8 cellular contexts compared by ENCODE assay signal in the genomic region with DNA sequence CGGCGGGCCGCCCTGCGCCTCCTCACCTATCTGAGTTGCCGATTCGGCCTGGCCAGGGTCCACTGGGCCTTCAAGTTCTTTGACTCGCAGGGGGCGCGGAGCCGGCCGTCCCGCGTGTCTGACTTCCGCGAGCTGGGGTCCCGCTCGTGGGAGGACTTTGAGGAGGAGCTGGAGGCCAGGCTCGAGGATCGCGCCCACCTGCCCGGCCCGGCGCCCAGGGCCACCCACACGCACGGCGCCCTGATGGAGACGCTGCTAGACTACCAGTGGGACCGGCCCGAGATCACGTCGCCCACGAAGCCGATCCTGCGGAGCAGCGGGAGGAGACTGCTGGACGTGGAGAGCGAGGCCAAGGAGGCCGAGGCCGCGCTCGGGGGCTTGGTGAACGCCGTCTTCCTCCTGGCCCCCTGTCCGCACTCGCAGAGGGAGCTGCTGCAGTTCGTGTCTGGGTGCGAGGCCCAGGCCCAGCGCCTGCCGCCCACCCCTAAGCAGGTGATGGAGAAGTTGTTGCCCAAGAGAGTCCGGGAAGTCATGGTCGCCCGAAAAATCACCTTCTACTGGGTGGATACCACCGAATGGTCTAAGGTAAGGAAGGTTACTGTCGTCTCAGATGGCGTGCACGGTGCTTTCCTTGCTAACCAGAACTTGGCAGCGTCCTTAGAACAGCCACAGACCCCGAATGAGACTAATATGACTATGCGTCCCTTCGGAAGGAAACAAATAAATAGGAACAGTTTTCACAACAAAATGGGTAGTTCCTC. TPM values are rescaled to one million over a fixed set of nuclear protein-coding genes. Genes with fewer than 3 reads are reported as not detected.
A peak's percentile ranks its signal among the peaks of the same experiment; 100 is the strongest.
DNase-seq lines count a peak whose midpoint lies in the region; ATAC-seq, FAIRE-seq and TF ChIP-seq lines count a peak whose summit lies in the region.

No MANE protein-coding gene starts in this region.

- no peaks in the 10 kb centered on the region; the same call in 1 of the 2 replicates for H3K27me3 ChIP-seq in SK-N-SH (ENCODE audit: insufficient read depth)
- H3K27me3 ChIP-seq in endothelial cell of umbilical vein (ENCODE audit: control insufficient read depth in 2 of 2, insufficient read depth in 2 of 2, low read length in 2 of 2): peaks cover 6 to 7% of the 10 kb centered on the region in 2 experiments

- H3K4me3 Mint-ChIP-seq in nephron progenitor cell: peak overlapping the region; percentile 88

- H3K9me3 Mint-ChIP-seq in nephron progenitor cell: no peaks in the 10 kb centered on the region

- H3K36me3 Mint-ChIP-seq in nephron progenitor cell (ENCODE audit: low read depth): peaks cover 27% of the 10 kb centered on the region

- no peaks in the 10 kb centered on the region for H3F3A ChIP-seq in SK-N-SH (replicated peaks; ENCODE audit: insufficient read depth)

- no peak for FAIRE-seq in endothelial cell of umbilical vein (lab: Jason Lieb, UNC)

- peaks cover 29% of the 10 kb centered on the region for H3K4me1 Mint-ChIP-seq in nephron progenitor cell

- TF ChIP-seq RAD21 in SK-N-SH (IDR thresholded peaks at IDR 0.05; ENCODE audit: low read length): no peak

- BruUV-seq in endothelial cell of umbilical vein (replicated peaks; lab: Mats Ljungman, UMichigan): TSS peak; percentile 43

- 2% methylated on average over 20 of the region's 60 CpGs for WGBS in SK-N-SH (ENCODE audit: low lambda C conversion rate)

- H3K79me2 ChIP-seq in SK-N-SH (ENCODE audit: insufficient read depth): peaks cover 54% of the 10 kb centered on the region
- peaks cover 52% of the 10 kb centered on the region for H3K79me2 ChIP-seq in endothelial cell of umbilical vein (ENCODE audit: control insufficient read depth, insufficient read depth, low read length)

- TF ChIP-seq CTCF in 22Rv1 (IDR thresholded peaks at IDR 0.05) (no peak), SK-N-SH (IDR thresholded peaks at IDR 0.05) (no peak), endothelial cell of umbilical vein (IDR thresholded peaks at IDR 0.05; ENCODE audit: extremely low read depth in 1 of 2, insufficient read depth in 1 of 2, low read depth in 1 of 2, low read length in 2 of 2) (no peak), nephron progenitor cell (IDR thresholded peaks at IDR 0.05) (no peak)

- TF ChIP-seq EP300 in SK-N-SH (IDR thresholded peaks at IDR 0.05; ENCODE audit: borderline replicate concordance in 1 of 2, low read depth in 1 of 2, low read length in 1 of 2): no peak

- H3K4me2 ChIP-seq in SK-N-SH: peak overlapping the region; percentile 94
- peak overlapping the region; percentile 66 for H3K4me2 ChIP-seq in endothelial cell of umbilical vein (ENCODE audit: insufficient read depth, low read length)

- no peaks in the 10 kb centered on the region for H4K20me1 ChIP-seq in SK-N-SH (ENCODE audit: insufficient read depth)
- no peaks in the 10 kb centered on the region for H4K20me1 ChIP-seq in endothelial cell of umbilical vein (replicated peaks; ENCODE audit: control insufficient read depth, extremely low read depth, insufficient read depth, low read length)

- dilution Hi-C loops in endothelial cell of umbilical vein (cut with MboI; ENCODE audit: extremely low pct_ligation_motif_present, low sequenced_read_pairs): no loop called here

- POLR2A ChIA-PET in SK-N-SH (lab: Yijun Ruan, JAX) (interaction anchor here (1.0 to 1.2 kb wide), 2 partner anchors 10 to 214 kb away, joined by 3 to 4 read pairs; no protein-coding TSS in a partner anchor), endothelial cell of umbilical vein (lab: Charles Lee) (no interaction called here)

- H2AFZ ChIP-seq in SK-N-SH (ENCODE audit: low read depth) (peak overlapping the region; percentile 91), endothelial cell of umbilical vein (ENCODE audit: low read depth, low read length) (peak overlapping the region; percentile 79)

- CTCF ChIA-PET in SK-N-SH (lab: Yijun Ruan, JAX) (interaction anchor here (1.0 to 1.3 kb wide), 3 partner anchors 85 to 217 kb away, joined by 3 to 5 read pairs (median 3); no protein-coding TSS in a partner anchor), endothelial cell of umbilical vein (lab: Charles Lee) (interaction anchor here (1.0 to 1.5 kb wide), 3 partner anchors 9 to 217 kb away, joined by 3 to 8 read pairs (median 5); no protein-coding TSS in a partner anchor)

- DNase-seq in SK-N-SH (no peak), endothelial cell of umbilical vein (ENCODE audit: low read depth, low spot score) (peak; percentile 41), nephron progenitor cell (peak; percentile 40), NCI-H1092 treated with DMSO at 0.1 percent for 48 hours (lab: John Stamatoyannopoulos, UW) (no peak), NCI-H2081 treated with DMSO at 0.1 percent for 48 hours (lab: John Stamatoyannopoulos, UW) (no peak)

- no peak overlapping the region for H3K27ac Mint-ChIP-seq in nephron progenitor cell

- peak overlapping the region; percentile 79 for H3K27ac ChIP-seq in 22Rv1
- H3K27ac ChIP-seq in SK-N-SH (ENCODE audit: low read depth in 2 of 2, low read length in 1 of 2): peak overlapping the region in 1 of 2 experiments; percentile 34; a peak in 2 of 4 replicates
- H3K27ac ChIP-seq in endothelial cell of umbilical vein (ENCODE audit: insufficient read depth, low read depth, low read length): peak overlapping the region; percentile 7

- intact Hi-C loops in endothelial cell of umbilical vein (cut with micrococcal nuclease): loop anchor here (1.0 kb wide), 1 partner anchor 242 kb away; a partner anchor contains a TSS

- H3K9me3 ChIP-seq in SK-N-SH (no peaks in the 10 kb centered on the region), endothelial cell of umbilical vein (replicated peaks; ENCODE audit: control insufficient read depth, insufficient read depth, low read length) (no peaks in the 10 kb centered on the region)

- H3K36me3 ChIP-seq in SK-N-SH (replicated peaks in 1 of 2; ENCODE audit: control insufficient read depth in 1 of 2, insufficient read depth in 2 of 2, low read length in 1 of 2) (no peaks in the 10 kb centered on the region), endothelial cell of umbilical vein (ENCODE audit: control insufficient read depth in 2 of 2, extremely low read depth in 1 of 2, insufficient read depth in 2 of 2, low read length in 2 of 2) (no peaks in the 10 kb centered on the region)

- H3K4me1 ChIP-seq in SK-N-SH (ENCODE audit: control insufficient read depth in 1 of 2, insufficient read depth in 2 of 2, low read depth in 1 of 2, low read length in 1 of 2) (peaks cover 0 to 12% of the 10 kb centered on the region in 2 experiments; a peak in 2 of 4 replicates), endothelial cell of umbilical vein (ENCODE audit: control insufficient read depth, extremely low read depth, insufficient read depth, low read length) (peaks cover 18% of the 10 kb centered on the region)

- no peaks in the 10 kb centered on the region for H3K9me2 ChIP-seq in SK-N-SH

- TF ChIP-seq POLR2A in endothelial cell of umbilical vein (IDR thresholded peaks at IDR 0.05; ENCODE audit: low read depth, low read length): no peak

- peaks cover 25% of the 10 kb centered on the region for H3K27me3 Mint-ChIP-seq in nephron progenitor cell (ENCODE audit: low read depth, poor library complexity)

- peak overlapping the region; percentile 78 for H3K9ac ChIP-seq in SK-N-SH
- peak overlapping the region; percentile 53 for H3K9ac ChIP-seq in endothelial cell of umbilical vein (replicated peaks; ENCODE audit: extremely low read depth, insufficient read depth, low read length)

- peak; percentile 17 for ATAC-seq in GM18498 (IDR thresholded peaks at IDR 0.05; ENCODE audit: unreplicated experiment)
- ATAC-seq in HG03039 (IDR thresholded peaks at IDR 0.05; ENCODE audit: unreplicated experiment): peak; percentile 21

- peak overlapping the region; percentile 80 to 83 for H3K4me3 ChIP-seq in SK-N-SH (ENCODE audit: low read depth in 2 of 2, low read length in 1 of 2)
- peak overlapping the region; percentile 52 to 84 (median 65) for H3K4me3 ChIP-seq in endothelial cell of umbilical vein (replicated peaks in 1 of 3; ENCODE audit: insufficient read depth in 1 of 3, low read depth in 1 of 3, low read length in 3 of 3)

- H3K9me1 ChIP-seq in endothelial cell of umbilical vein (replicated peaks; ENCODE audit: control insufficient read depth, extremely low read depth, insufficient read depth, low read length): no peaks in the 10 kb centered on the region

TF ChIP-seq in endothelial cell of umbilical vein, 7 proteins besides CTCF, POLR2A, EP300 and RAD21:
- no peak for TF ChIP-seq FOS (IDR thresholded peaks at IDR 0.05; ENCODE audit: borderline replicate concordance, insufficient read depth, low read length)
- TF ChIP-seq GATA2 (IDR thresholded peaks at IDR 0.05; ENCODE audit: insufficient read depth, insufficient read length, low read depth, low read length): no peak
- TF ChIP-seq, protein P1, sequence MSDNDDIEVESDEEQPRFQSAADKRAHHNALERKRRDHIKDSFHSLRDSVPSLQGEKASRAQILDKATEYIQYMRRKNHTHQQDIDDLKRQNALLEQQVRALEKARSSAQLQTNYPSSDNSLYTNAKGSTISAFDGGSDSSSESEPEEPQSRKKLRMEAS (IDR thresholded peaks at IDR 0.05; ENCODE audit: insufficient read depth, insufficient read length): no peak
- TF ChIP-seq POLR2AphosphoS5 (IDR thresholded peaks at IDR 0.05; ENCODE audit: insufficient read depth, low read depth, low read length): no peak
- no peak for TF ChIP-seq MYC (IDR thresholded peaks at IDR 0.05; ENCODE audit: low read depth, low read length)
- TF ChIP-seq EZH2 (IDR thresholded peaks at IDR 0.05; ENCODE audit: borderline replicate concordance, low read depth, low read length, severe bottlenecking): no peak

RNA-seq across cellular contexts. Expression of a gene that starts 0.6 kb away (rescaled TPM):
- polyA plus RNA-seq in SK-N-SH (2012; rRNA removed) (2.0 and 3.2 TPM in 2 replicates), endothelial cell of umbilical vein (4.8 and 4.9 TPM in 2 replicates)
- polyA plus RNA-seq in SK-N-SH (2012; cell fraction: cytosol; rRNA removed): 1.2 and 1.8 TPM in 2 replicates
- 6.9 and 7.1 TPM in 2 replicates for polyA plus RNA-seq in SK-N-SH (2012; cell fraction: nucleus; rRNA removed)
- 19.4 and 20.5 TPM in 2 replicates for total RNA-seq in endothelial cell of umbilical vein
- 4.3 and 4.6 TPM in 2 replicates for polyA plus RNA-seq in endothelial cell of umbilical vein (2011; cell fraction: cytosol; rRNA removed)
- polyA plus RNA-seq in endothelial cell of umbilical vein (2011; cell fraction: nucleus; rRNA removed): 14.2 and 18.7 TPM in 2 replicates
- polyA plus RNA-seq in endothelial cell of umbilical vein (2012): 3.5 and 5.5 TPM in 2 replicates
- 12.8 and 13.3 TPM in 2 replicates for polyA minus RNA-seq in endothelial cell of umbilical vein
- 23.1 TPM for polyA minus RNA-seq in endothelial cell of umbilical vein (2011; cell fraction: cytosol; rRNA and poly(A)+ RNA removed)
- polyA minus RNA-seq in endothelial cell of umbilical vein (2011; cell fraction: nucleus; rRNA and poly(A)+ RNA removed): 12.7 and 16.9 TPM in 2 replicates

Comparison
In these comparisons a context has a peak if more than half of its experiments do, and no peak if none do; other contexts are left out.
1. DNase-seq: peak in endothelial cell of umbilical vein (single experiment) and nephron progenitor cell (single experiment); none in SK-N-SH (single experiment), NCI-H1092 treated with DMSO at 0.1 percent for 48 hours (single experiment) and NCI-H2081 treated with DMSO at 0.1 percent for 48 hours (single experiment).